Comparison of ENCODE assay signal across 9 cellular contexts in the genomic region with DNA sequence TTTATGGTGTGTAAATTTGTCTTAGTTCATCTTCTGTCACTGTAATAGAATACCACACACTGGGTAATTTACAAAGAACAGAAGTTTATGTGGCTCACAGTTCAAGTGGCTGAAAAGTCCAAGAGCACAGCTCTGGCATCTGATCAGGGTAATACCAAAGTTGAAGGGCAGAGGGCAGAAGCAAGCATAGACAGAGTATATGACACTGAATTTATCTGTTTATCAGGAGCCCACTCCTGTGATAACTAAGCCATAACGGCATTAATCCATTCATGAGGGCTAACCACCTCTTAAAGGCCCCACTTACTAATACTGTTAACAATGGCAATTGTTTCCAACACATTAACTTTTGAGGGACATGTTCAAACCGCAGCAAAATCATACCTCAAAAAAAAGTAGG. TPM values are rescaled to one million over a fixed set of nuclear protein-coding genes. Genes with fewer than 3 reads are reported as not detected.
DNase-seq lines count a peak whose midpoint lies in the region; ATAC-seq and TF ChIP-seq lines count a peak whose summit lies in the region.
"Had no signal": no experiment of that assay in that cellular context is flagged by ENCODE, and none has a peak within 500 bp of the region (broad histone marks: within the 10 kb centered on the region; RNA-seq: fewer than 3 reads in every experiment).

No MANE protein-coding gene starts in this region.

- CTCF ChIA-PET in CD8-positive, alpha-beta memory T cell (lab: Charles Lee) = no interaction called here

- POLR2A ChIA-PET in CD8-positive, alpha-beta memory T cell (lab: Charles Lee) = no interaction called here

- H3K27ac ChIP-seq in foreskin keratinocyte = no peak overlapping the region
- H3K27ac ChIP-seq in CD8-positive, alpha-beta memory T cell (ENCODE audit: low read depth, low read length) = no peak overlapping the region

- H3K36me3 ChIP-seq in CD8-positive, alpha-beta memory T cell (ENCODE audit: insufficient read depth, low read length) = no peaks in the 10 kb centered on the region

- no peak overlapping the region for H3K27ac Mint-ChIP-seq in CD14-positive monocyte
- H3K27ac Mint-ChIP-seq in CD8-positive, alpha-beta memory T cell = peak overlapping the region in 1 of 8 donors; percentile 25
- H3K27ac Mint-ChIP-seq: T-helper 1 cell treated with Interleukin-12 subunit alpha and Interleukin-12 subunit beta and Interleukin-4 antibody, amounts not matched to agents 30 μg/mL and 1 μg/mL, for 36 hours had no signal

- H3K4me1 ChIP-seq in foreskin keratinocyte = no peaks in the 10 kb centered on the region
- peaks cover 2% of the 10 kb centered on the region for H3K4me1 ChIP-seq in CD8-positive, alpha-beta memory T cell (ENCODE audit: insufficient read depth, low read length)

- no peak overlapping the region for H3K4me3 Mint-ChIP-seq in CD14-positive monocyte
- H3K4me3 Mint-ChIP-seq in CD8-positive, alpha-beta memory T cell = peak overlapping the region in 1 of 7 donors; percentile 60
- H3K4me3 Mint-ChIP-seq: T-helper 1 cell treated with Interleukin-12 subunit alpha and Interleukin-12 subunit beta and Interleukin-4 antibody, amounts not matched to agents 30 μg/mL and 1 μg/mL, for 36 hours had no signal

- H3K4me1 Mint-ChIP-seq in CD14-positive monocyte = peaks cover 21% of the 10 kb centered on the region
- H3K4me1 Mint-ChIP-seq in CD8-positive, alpha-beta memory T cell = peaks cover 15 to 17% (median 16%) of the 10 kb centered on the region in 3 donors

- intact Hi-C loops in CD14-positive monocyte (cut with micrococcal nuclease) = loop anchor here in 1 of 2 donors (5.0 kb wide), 1 partner anchor 468 kb away; the partner anchor contains the start of gene SPART

- no peak for ATAC-seq in foreskin keratinocyte
- ATAC-seq in GM18520 (IDR thresholded peaks at IDR 0.05; ENCODE audit: unreplicated experiment) = no peak
- ATAC-seq in GM21526 (IDR thresholded peaks at IDR 0.05; ENCODE audit: low FRiP score, unreplicated experiment) = no peak

- peaks cover 0 to 3% (median 2%) of the 10 kb centered on the region in 3 donors for H3K27me3 Mint-ChIP-seq in CD14-positive monocyte (ENCODE audit: low read depth in 3 of 3)
- H3K27me3 Mint-ChIP-seq in CD8-positive, alpha-beta memory T cell = peaks cover 17 to 28% of the 10 kb centered on the region in 2 donors

- DNase-seq in CD14-positive monocyte (ENCODE audit: low spot score) (no peak), RKO (ENCODE audit: low spot score) (peak; percentile 49), foreskin keratinocyte (no peak)
- DNase-seq in activated T-cell treated with anti-CD3 and anti-CD28 coated beads, Interleukin-2, amount 50 U/mL, for 48 hours = no peak
- no peak for DNase-seq in CD8-positive, alpha-beta memory T cell

- H3K9me3 Mint-ChIP-seq in CD14-positive monocyte = no peaks in the 10 kb centered on the region
- no peaks in the 10 kb centered on the region for H3K9me3 Mint-ChIP-seq in CD8-positive, alpha-beta memory T cell
- H3K9me3 Mint-ChIP-seq: T-helper 1 cell treated with Interleukin-12 subunit alpha and Interleukin-12 subunit beta and Interleukin-4 antibody, amounts not matched to agents 30 μg/mL and 1 μg/mL, for 36 hours had no signal

- H3K9me3 ChIP-seq in CD8-positive, alpha-beta memory T cell (ENCODE audit: low read length) = no peaks in the 10 kb centered on the region

- TF ChIP-seq CTCF in CD14-positive monocyte (IDR thresholded peaks at IDR 0.05) = peak; percentile 61
- peak; percentile 42; the same call in 1 of the 2 replicates for TF ChIP-seq CTCF in GM12875 (IDR thresholded peaks at IDR 0.05; ENCODE audit: borderline replicate concordance, insufficient read depth, low read depth, low read length)
- peak; percentile 45 for TF ChIP-seq CTCF in foreskin keratinocyte (conservative IDR thresholded peaks at IDR 0.05)

- H3K36me3 Mint-ChIP-seq in CD14-positive monocyte = no peaks in the 10 kb centered on the region
- H3K36me3 Mint-ChIP-seq in CD8-positive, alpha-beta memory T cell = peaks cover 0 to 11% (median 0%) of the 10 kb centered on the region in 3 donors

- no peak overlapping the region for H3K4me3 ChIP-seq in GM12875 (ENCODE audit: low read depth, low read length)
- H3K4me3 ChIP-seq in CD8-positive, alpha-beta memory T cell (ENCODE audit: low read length) = no peak overlapping the region

- H3K27me3 ChIP-seq in foreskin keratinocyte = peaks cover 15% of the 10 kb centered on the region
- peaks cover 3% of the 10 kb centered on the region for H3K27me3 ChIP-seq in CD8-positive, alpha-beta memory T cell (ENCODE audit: insufficient read depth, low read length, poor library complexity, severe bottlenecking)

RNA-seq across cellular contexts. Expression of gene RFXAP, which starts 4.0 kb away (rescaled TPM):
- polyA plus RNA-seq in CD14-positive monocyte = 1 to 10 TPM; 1.1 to 1.8 TPM
- total RNA-seq in foreskin keratinocyte = 1.9 and 2.1 TPM in 2 replicates
- 1.9 and 2.3 TPM in 2 replicates for polyA plus RNA-seq in foreskin keratinocyte
- total RNA-seq in CD8-positive, alpha-beta memory T cell = 10 to 100 TPM; 10.2 to 11.7 TPM
- polyA plus RNA-seq in CD8-positive, alpha-beta memory T cell = 3.3 TPM
